In genomic region chr7:35694784-35695627, GRCh38 we compare ENCODE assay signal across 8 cellular contexts. TPM values are rescaled to one million over a fixed set of nuclear protein-coding genes. Genes with fewer than 3 reads are reported as not detected.
A peak's percentile ranks its signal among the peaks of the same experiment; 100 is the strongest.
DNase-seq lines count a peak whose midpoint lies in the region; ATAC-seq and TF ChIP-seq lines count a peak whose summit lies in the region.

TSS of gene HERPUD2 (minus strand) at chr7:35695135. CDS start at chr7:35694330, 805 bp downstream.

- peak within 1 kb of the TSS; percentile 87 to 89 for H3K4me3 ChIP-seq in cardiac fibroblast (replicated peaks in 1 of 2; ENCODE audit: low read depth in 2 of 2, low read length in 2 of 2)
- peak within 1 kb of the TSS; percentile 90 for H3K4me3 ChIP-seq in smooth muscle cell

- no peaks in the 10 kb centered on the region for H3K27me3 Mint-ChIP-seq in activated B cell treated with CpG ODN at 0.5 μM for 24 hours

- H3K36me3 ChIP-seq in smooth muscle cell (ENCODE audit: low read depth), result no peaks in the 10 kb centered on the region

- CTCF ChIA-PET in activated B cell treated with CpG ODN at 0.5 μM for 24 hours (lab: Charles Lee), result interaction anchor here (0.9 to 2.5 kb wide), 5 partner anchors 15 to 672 kb away, joined by 4 to 9 read pairs (median 4); partner anchors contain the start of gene SEPTIN7

- TF ChIP-seq CTCF in AG09319 (IDR thresholded peaks at IDR 0.05; ENCODE audit: low read depth, low read length) (no peak), activated B cell treated with CpG ODN at 0.5 μM for 24 hours (IDR thresholded peaks at IDR 0.05) (no peak), cardiac fibroblast (IDR thresholded peaks at IDR 0.05; ENCODE audit: low read depth, low read length) (no peak), smooth muscle cell (IDR thresholded peaks at IDR 0.05; ENCODE audit: borderline replicate concordance, insufficient read depth, poor library complexity, severe bottlenecking) (no peak)

- H3K9me3 Mint-ChIP-seq in activated B cell treated with CpG ODN at 0.5 μM for 24 hours, result no peaks in the 10 kb centered on the region

- peaks cover 21% of the 10 kb centered on the region for H3K36me3 Mint-ChIP-seq in activated B cell treated with CpG ODN at 0.5 μM for 24 hours (ENCODE audit: low read depth)

- peak within 1 kb of the TSS; percentile 92 for H3K27ac Mint-ChIP-seq in activated B cell treated with CpG ODN at 0.5 μM for 24 hours

- H3K27me3 ChIP-seq in smooth muscle cell (ENCODE audit: low read depth), result no peaks in the 10 kb centered on the region

- H3K27ac ChIP-seq in smooth muscle cell (ENCODE audit: low read depth), result peak within 1 kb of the TSS; percentile 98

- H3K9ac ChIP-seq in smooth muscle cell (ENCODE audit: low read depth), result peak within 1 kb of the TSS; percentile 98

- intact Hi-C loops in activated B cell treated with CpG ODN at 0.5 μM for 24 hours (cut with micrococcal nuclease), result loop anchor here (1.0 to 10.0 kb wide), 11 partner anchors 14 to 1750 kb away; partner anchors contain the start of genes DPY19L1, EEPD1, ELMO1 and SEPTIN7

- H3K79me2 ChIP-seq in smooth muscle cell (ENCODE audit: low read depth), result peaks cover 51% of the 10 kb centered on the region

- WGBS in smooth muscle cell (ENCODE audit: low lambda C conversion rate), result under 1% methylated on average over 61 of the region's 73 CpGs

- H3K4me1 Mint-ChIP-seq in activated B cell treated with CpG ODN at 0.5 μM for 24 hours, result peaks cover 60% of the 10 kb centered on the region

- DNase-seq in AG09319 (ENCODE audit: extremely low read depth, low read depth) (peak; percentile 66), NCI-H345 (lab: John Stamatoyannopoulos, UW) (peak; percentile 94), activated B cell treated with CpG ODN at 0.5 μM for 24 hours (peak; percentile 88), cardiac fibroblast (ENCODE audit: low read depth in 2 of 2) (peak; percentile 92 to 94), iPS-NIHi7 (ENCODE audit: extremely low spot score) (peak; percentile 94), smooth muscle cell (lab: John Stamatoyannopoulos, UW; ENCODE audit: unreplicated experiment) (peak; percentile 61)

- H3F3A ChIP-seq in smooth muscle cell (ENCODE audit: low read depth), result peaks cover 14% of the 10 kb centered on the region

- H2AFZ ChIP-seq in smooth muscle cell (ENCODE audit: low read depth), result peak within 1 kb of the TSS; percentile 70

- H3K4me2 ChIP-seq in smooth muscle cell, result peak within 1 kb of the TSS; percentile 97

- H3K4me1 ChIP-seq in smooth muscle cell (ENCODE audit: low read depth), result peaks cover 50% of the 10 kb centered on the region

- peak within 1 kb of the TSS; percentile 95 for H3K4me3 Mint-ChIP-seq in activated B cell treated with CpG ODN at 0.5 μM for 24 hours

- peaks cover 38% of the 10 kb centered on the region for H4K20me1 ChIP-seq in smooth muscle cell (ENCODE audit: low read depth)

- H3K9me3 ChIP-seq in smooth muscle cell (replicated peaks; ENCODE audit: low read depth), result no peaks in the 10 kb centered on the region

- peak; percentile 92 for ATAC-seq in GM19025 (IDR thresholded peaks at IDR 0.05; ENCODE audit: low read depth, unreplicated experiment)
- peak; percentile 89 for ATAC-seq in HG03280 (IDR thresholded peaks at IDR 0.05; ENCODE audit: unreplicated experiment)
- ATAC-seq in activated B cell treated with CpG ODN at 0.5 μM for 24 hours (ENCODE audit: low read depth), result peak; percentile 90

- POLR2A ChIA-PET in activated B cell treated with CpG ODN at 0.5 μM for 24 hours (lab: Charles Lee), result interaction anchor here (0.6 to 6.3 kb wide), 14 partner anchors 11 to 672 kb away, joined by 3 to 79 read pairs (median 5); partner anchors contain the start of gene SEPTIN7

RNA-seq across cellular contexts. Expression of gene HERPUD2, which starts in this region (rescaled TPM):
- total RNA-seq in activated B cell treated with CpG ODN at 0.5 μM for 24 hours (26.2 and 31.5 TPM in 2 replicates), smooth muscle cell (28.1 and 34.6 TPM in 2 replicates)
- 23.2 and 33.0 TPM in 2 replicates for polyA plus RNA-seq in smooth muscle cell

Comparison
In these comparisons a context has a peak if more than half of its experiments do, and no peak if none do; other contexts are left out.
1. Peak in every context shown above with its lines: DNase-seq, ATAC-seq, H3K4me3 ChIP-seq and H3K27ac ChIP-seq.